In the genomic region with DNA sequence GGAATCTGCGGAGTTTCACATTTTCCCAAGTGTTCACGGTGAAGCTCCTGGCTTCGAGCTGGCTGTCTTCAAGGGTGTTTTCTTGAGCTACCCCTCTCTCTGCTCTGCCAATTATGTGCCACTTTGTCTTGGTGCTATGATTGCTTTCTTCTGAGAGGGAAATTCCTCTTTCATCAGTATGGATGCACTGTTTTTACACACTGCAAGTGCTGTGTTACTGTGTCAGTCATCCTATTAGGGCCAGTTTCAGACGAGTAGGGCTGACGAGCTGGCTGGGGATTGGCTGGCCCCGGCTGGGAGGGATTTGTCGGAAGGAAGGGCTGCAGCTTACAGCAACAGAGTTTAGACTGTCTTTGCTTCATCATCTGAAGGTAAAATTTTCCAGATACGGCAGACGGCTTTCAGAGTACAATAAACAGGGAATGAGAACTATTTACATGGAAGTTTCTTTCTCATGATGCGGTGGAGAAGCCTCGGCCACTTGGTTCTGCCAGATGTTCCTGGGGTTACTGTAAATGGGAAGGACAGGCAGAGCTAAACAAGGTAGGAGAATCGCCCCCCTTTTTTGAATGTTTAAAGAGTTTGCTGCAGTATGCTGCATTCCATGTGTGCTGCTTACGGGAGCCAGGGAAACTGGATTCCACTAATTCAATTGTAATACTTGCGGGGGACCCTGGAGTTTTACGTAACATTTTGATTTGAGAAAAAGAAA, we compare ENCODE assay signal across 8 cellular contexts. TPM values are rescaled to one million over a fixed set of nuclear protein-coding genes. Genes with fewer than 3 reads are reported as not detected.
DNase-seq lines count a peak whose midpoint lies in the region; ATAC-seq and TF ChIP-seq lines count a peak whose summit lies in the region.

A gene with protein sequence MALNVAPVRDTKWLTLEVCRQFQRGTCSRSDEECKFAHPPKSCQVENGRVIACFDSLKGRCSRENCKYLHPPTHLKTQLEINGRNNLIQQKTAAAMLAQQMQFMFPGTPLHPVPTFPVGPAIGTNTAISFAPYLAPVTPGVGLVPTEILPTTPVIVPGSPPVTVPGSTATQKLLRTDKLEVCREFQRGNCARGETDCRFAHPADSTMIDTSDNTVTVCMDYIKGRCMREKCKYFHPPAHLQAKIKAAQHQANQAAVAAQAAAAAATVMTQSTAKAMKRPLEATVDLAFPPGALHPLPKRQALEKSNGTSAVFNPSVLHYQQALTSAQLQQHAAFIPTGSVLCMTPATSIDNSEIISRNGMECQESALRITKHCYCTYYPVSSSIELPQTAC (plus strand): TSS at position 345 of the 712 bp plus-strand sequence. CDS start 53,903 bp downstream, outside the sequence.

- ATAC-seq in GM21619 (IDR thresholded peaks at IDR 0.05; ENCODE audit: unreplicated experiment) = peak; percentile 95
- peak; percentile 98 for ATAC-seq in esophagus mucosa

- TF ChIP-seq RAD21 in Ishikawa (IDR thresholded peaks at IDR 0.05; ENCODE audit: low read depth) = no peak

- TF ChIP-seq EP300 in Ishikawa (IDR thresholded peaks at IDR 0.05; ENCODE audit: borderline replicate concordance) = no peak

- peak within 1 kb of the TSS; percentile 95 for H3K4me2 ChIP-seq in PC-9

- H3K27ac ChIP-seq in PC-9 = peak within 1 kb of the TSS; percentile 85
- H3K27ac ChIP-seq in muscle layer of duodenum (ENCODE audit: low read length) = peak within 1 kb of the TSS; percentile 98

- intact Hi-C loops in PC-9 (cut with micrococcal nuclease; ENCODE audit: unreplicated experiment) = loop anchor here (1.0 to 10.0 kb wide), 5 partner anchors 28 to 343 kb away; no protein-coding TSS in a partner anchor

- no peak for TF ChIP-seq CTCF in PC-9 (conservative IDR thresholded peaks at IDR 0.05)

- TSS peak; percentile 50 for BruUV-seq in PC-9 (replicated peaks; lab: Mats Ljungman, UMichigan)

- peaks cover 48% of the 10 kb centered on the region for H3K4me1 ChIP-seq in PC-9 (replicated peaks; ENCODE audit: insufficient read depth)
- H3K4me1 ChIP-seq in muscle layer of duodenum (ENCODE audit: control insufficient read depth in 1 of 2, insufficient read depth in 2 of 2, low read length in 2 of 2) = peaks cover 14 to 19% of the 10 kb centered on the region in 2 donors

- H3K9me2 ChIP-seq in PC-9 (ENCODE audit: insufficient read depth) = no peaks in the 10 kb centered on the region

- POLR2A ChIA-PET in PC-9 (lab: Charles Lee; ENCODE audit: unreplicated experiment) = interaction anchor here (0.5 to 1.0 kb wide), 7 partner anchors 28 to 1406 kb away, joined by 3 to 14 read pairs (median 10); no protein-coding TSS in a partner anchor

- H3K27me3 ChIP-seq in PC-9 (ENCODE audit: insufficient read depth, low read depth) = no peaks in the 10 kb centered on the region
- H3K27me3 ChIP-seq in muscle layer of duodenum (ENCODE audit: low read depth, low read length) = no peaks in the 10 kb centered on the region

- peaks cover 21% of the 10 kb centered on the region for H4K20me1 ChIP-seq in PC-9 (ENCODE audit: insufficient read depth)

- H3K36me3 ChIP-seq in PC-9 (ENCODE audit: low read depth) = peaks cover 41% of the 10 kb centered on the region
- peaks cover 0 to 6% of the 10 kb centered on the region in 2 donors for H3K36me3 ChIP-seq in muscle layer of duodenum (ENCODE audit: control insufficient read depth in 1 of 2, insufficient read depth in 2 of 2, low read length in 2 of 2)

- peak within 1 kb of the TSS; percentile 61; the same call in 1 of the 2 replicates for H2AFZ ChIP-seq in PC-9

- DNase-seq in DMS114 treated with DMSO at 0.1 percent for 48 hours (lab: John Stamatoyannopoulos, UW; ENCODE audit: unreplicated experiment) (peak; percentile 81), PC-9 (peak; percentile 87 to 92)
- peak; percentile 83 to 89 for DNase-seq in activated T-cell treated with anti-CD3 and anti-CD28 coated beads, Interleukin-2, amount 50 U/mL, for 48 hours
- DNase-seq in stimulated activated CD8-positive, alpha-beta memory T cell treated with anti-CD3 and anti-CD28 coated beads, Interleukin-7, amount 100 ng/mL, for 24 hours (ENCODE audit: low read depth) = peak; percentile 59

- H3K79me2 ChIP-seq in PC-9 (ENCODE audit: low read depth) = peaks cover 57% of the 10 kb centered on the region

- CTCF ChIA-PET in PC-9 (lab: Charles Lee) = interaction anchor here (2.4 kb wide), 1 partner anchor 112 kb away, joined by 12 read pairs; no protein-coding TSS in a partner anchor

- peak within 1 kb of the TSS; percentile 81 for H3K4me3 ChIP-seq in PC-9
- peak within 1 kb of the TSS; percentile 68 to 88 for H3K4me3 ChIP-seq in muscle layer of duodenum (ENCODE audit: low read depth in 1 of 2, low read length in 2 of 2)

- H3K9me3 ChIP-seq in PC-9 (ENCODE audit: insufficient read depth, low read depth) (no peaks in the 10 kb centered on the region), muscle layer of duodenum (ENCODE audit: control insufficient read depth in 1 of 2, low read length in 2 of 2) (no peaks in the 10 kb centered on the region)

- H3F3A ChIP-seq in PC-9 (ENCODE audit: insufficient read depth, low read depth) = peaks cover 49% of the 10 kb centered on the region

TF ChIP-seq in Ishikawa, 13 proteins besides CTCF, POLR2A, EP300 and RAD21:
- TF ChIP-seq, protein P1, sequence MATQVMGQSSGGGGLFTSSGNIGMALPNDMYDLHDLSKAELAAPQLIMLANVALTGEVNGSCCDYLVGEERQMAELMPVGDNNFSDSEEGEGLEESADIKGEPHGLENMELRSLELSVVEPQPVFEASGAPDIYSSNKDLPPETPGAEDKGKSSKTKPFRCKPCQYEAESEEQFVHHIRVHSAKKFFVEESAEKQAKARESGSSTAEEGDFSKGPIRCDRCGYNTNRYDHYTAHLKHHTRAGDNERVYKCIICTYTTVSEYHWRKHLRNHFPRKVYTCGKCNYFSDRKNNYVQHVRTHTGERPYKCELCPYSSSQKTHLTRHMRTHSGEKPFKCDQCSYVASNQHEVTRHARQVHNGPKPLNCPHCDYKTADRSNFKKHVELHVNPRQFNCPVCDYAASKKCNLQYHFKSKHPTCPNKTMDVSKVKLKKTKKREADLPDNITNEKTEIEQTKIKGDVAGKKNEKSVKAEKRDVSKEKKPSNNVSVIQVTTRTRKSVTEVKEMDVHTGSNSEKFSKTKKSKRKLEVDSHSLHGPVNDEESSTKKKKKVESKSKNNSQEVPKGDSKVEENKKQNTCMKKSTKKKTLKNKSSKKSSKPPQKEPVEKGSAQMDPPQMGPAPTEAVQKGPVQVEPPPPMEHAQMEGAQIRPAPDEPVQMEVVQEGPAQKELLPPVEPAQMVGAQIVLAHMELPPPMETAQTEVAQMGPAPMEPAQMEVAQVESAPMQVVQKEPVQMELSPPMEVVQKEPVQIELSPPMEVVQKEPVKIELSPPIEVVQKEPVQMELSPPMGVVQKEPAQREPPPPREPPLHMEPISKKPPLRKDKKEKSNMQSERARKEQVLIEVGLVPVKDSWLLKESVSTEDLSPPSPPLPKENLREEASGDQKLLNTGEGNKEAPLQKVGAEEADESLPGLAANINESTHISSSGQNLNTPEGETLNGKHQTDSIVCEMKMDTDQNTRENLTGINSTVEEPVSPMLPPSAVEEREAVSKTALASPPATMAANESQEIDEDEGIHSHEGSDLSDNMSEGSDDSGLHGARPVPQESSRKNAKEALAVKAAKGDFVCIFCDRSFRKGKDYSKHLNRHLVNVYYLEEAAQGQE (IDR thresholded peaks at IDR 0.05; ENCODE audit: low read depth) = no peak
- peak; percentile 46; the same call in 1 of the 2 replicates for TF ChIP-seq TAF1 (IDR thresholded peaks at IDR 0.05; ENCODE audit: low read depth)
- TF ChIP-seq EGR1 (IDR thresholded peaks at IDR 0.05) = no peak
- TF ChIP-seq, protein P2, sequence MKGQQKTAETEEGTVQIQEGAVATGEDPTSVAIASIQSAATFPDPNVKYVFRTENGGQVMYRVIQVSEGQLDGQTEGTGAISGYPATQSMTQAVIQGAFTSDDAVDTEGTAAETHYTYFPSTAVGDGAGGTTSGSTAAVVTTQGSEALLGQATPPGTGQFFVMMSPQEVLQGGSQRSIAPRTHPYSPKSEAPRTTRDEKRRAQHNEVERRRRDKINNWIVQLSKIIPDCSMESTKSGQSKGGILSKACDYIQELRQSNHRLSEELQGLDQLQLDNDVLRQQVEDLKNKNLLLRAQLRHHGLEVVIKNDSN (IDR thresholded peaks at IDR 0.05) = no peak
- TF ChIP-seq NFIC (IDR thresholded peaks at IDR 0.05) = no peak
- peak; percentile 77 for TF ChIP-seq TEAD4 (IDR thresholded peaks at IDR 0.05)

RNA-seq across cellular contexts. Expression of the gene that starts here (rescaled TPM):
- total RNA-seq in PC-9 (2021) = 57.7 and 91.3 TPM in 2 replicates
- 28.1 TPM for total RNA-seq in esophagus mucosa

Comparison
In these comparisons a context has a peak if more than half of its experiments do, and no peak if none do; other contexts are left out.
1. Peak in every context shown above with its lines: DNase-seq, ATAC-seq, H3K4me3 ChIP-seq and H3K27ac ChIP-seq.